Comparison of ENCODE assay signal across 8 cellular contexts in genomic region chr7:157318015-157318706, GRCh38. TPM values are rescaled to one million over a fixed set of nuclear protein-coding genes. Genes with fewer than 3 reads are reported as not detected.
DNase-seq lines count a peak whose midpoint lies in the region; ATAC-seq and TF ChIP-seq lines count a peak whose summit lies in the region.

No MANE protein-coding gene starts in this region.

- no peaks in the 10 kb centered on the region for H3K9me3 Mint-ChIP-seq in mesothelial cell of epicardium

- no peaks in the 10 kb centered on the region for H3K4me1 Mint-ChIP-seq in mesothelial cell of epicardium

- TF ChIP-seq CTCF in mesothelial cell of epicardium (IDR thresholded peaks at IDR 0.05; ENCODE audit: unreplicated experiment): no peak

- ATAC-seq in HG02884 (IDR thresholded peaks at IDR 0.05; ENCODE audit: unreplicated experiment): peak; percentile 97
- ATAC-seq in SK-N-SH treated with all-trans-retinoic acid at 6 μM for 48 hours: peak; percentile 27
- ATAC-seq in left colon: peak; percentile 87

- no peaks in the 10 kb centered on the region for H3K27me3 Mint-ChIP-seq in mesothelial cell of epicardium (ENCODE audit: low read depth)

- DNase-seq in SIG-M5 treated with dmso at 0.1 percent for 504 hours (lab: John Stamatoyannopoulos, UW; ENCODE audit: unreplicated experiment) (peak; percentile 42), SIG-M5 (lab: John Stamatoyannopoulos, UW) (no peak), left colon (peak; percentile 32 to 42), T1000 (lab: John Stamatoyannopoulos, UW) (no peak), iPS-NIHi7 (ENCODE audit: extremely low spot score) (no peak), mesothelial cell of epicardium (ENCODE audit: low spot score in 2 of 2, unreplicated experiment in 2 of 2) (no peak)

- no peak overlapping the region for H3K27ac Mint-ChIP-seq in mesothelial cell of epicardium

- H3K4me3 Mint-ChIP-seq in mesothelial cell of epicardium: no peak overlapping the region

- intact Hi-C loops in left colon (cut with DNase I, micrococcal nuclease): no loop called here

- no peaks in the 10 kb centered on the region for H3K36me3 Mint-ChIP-seq in mesothelial cell of epicardium

TF ChIP-seq in SK-N-SH treated with all-trans-retinoic acid at 6 μM for 48 hours, 23 proteins besides CTCF, POLR2A, EP300 and RAD21:
- TF ChIP-seq CSDC2 (CRISPR knock-in tag; IDR thresholded peaks at IDR 0.05) (no peak), TOX (CRISPR knock-in tag; IDR thresholded peaks at IDR 0.05; ENCODE audit: borderline replicate concordance) (no peak), ARNTL (CRISPR knock-in tag; IDR thresholded peaks at IDR 0.05; ENCODE audit: borderline replicate concordance, low read depth) (no peak), RARB (CRISPR knock-in tag; IDR thresholded peaks at IDR 0.05) (no peak), PPARA (CRISPR knock-in tag; IDR thresholded peaks at IDR 0.05; ENCODE audit: borderline replicate concordance) (no peak), GLIS3 (CRISPR knock-in tag; IDR thresholded peaks at IDR 0.05) (no peak), SNAI2 (CRISPR knock-in tag; IDR thresholded peaks at IDR 0.05) (no peak), ZFP30 (CRISPR knock-in tag; IDR thresholded peaks at IDR 0.05) (no peak), BACH2 (CRISPR knock-in tag; IDR thresholded peaks at IDR 0.05; ENCODE audit: borderline replicate concordance) (no peak)
- TF ChIP-seq, protein P1, sequence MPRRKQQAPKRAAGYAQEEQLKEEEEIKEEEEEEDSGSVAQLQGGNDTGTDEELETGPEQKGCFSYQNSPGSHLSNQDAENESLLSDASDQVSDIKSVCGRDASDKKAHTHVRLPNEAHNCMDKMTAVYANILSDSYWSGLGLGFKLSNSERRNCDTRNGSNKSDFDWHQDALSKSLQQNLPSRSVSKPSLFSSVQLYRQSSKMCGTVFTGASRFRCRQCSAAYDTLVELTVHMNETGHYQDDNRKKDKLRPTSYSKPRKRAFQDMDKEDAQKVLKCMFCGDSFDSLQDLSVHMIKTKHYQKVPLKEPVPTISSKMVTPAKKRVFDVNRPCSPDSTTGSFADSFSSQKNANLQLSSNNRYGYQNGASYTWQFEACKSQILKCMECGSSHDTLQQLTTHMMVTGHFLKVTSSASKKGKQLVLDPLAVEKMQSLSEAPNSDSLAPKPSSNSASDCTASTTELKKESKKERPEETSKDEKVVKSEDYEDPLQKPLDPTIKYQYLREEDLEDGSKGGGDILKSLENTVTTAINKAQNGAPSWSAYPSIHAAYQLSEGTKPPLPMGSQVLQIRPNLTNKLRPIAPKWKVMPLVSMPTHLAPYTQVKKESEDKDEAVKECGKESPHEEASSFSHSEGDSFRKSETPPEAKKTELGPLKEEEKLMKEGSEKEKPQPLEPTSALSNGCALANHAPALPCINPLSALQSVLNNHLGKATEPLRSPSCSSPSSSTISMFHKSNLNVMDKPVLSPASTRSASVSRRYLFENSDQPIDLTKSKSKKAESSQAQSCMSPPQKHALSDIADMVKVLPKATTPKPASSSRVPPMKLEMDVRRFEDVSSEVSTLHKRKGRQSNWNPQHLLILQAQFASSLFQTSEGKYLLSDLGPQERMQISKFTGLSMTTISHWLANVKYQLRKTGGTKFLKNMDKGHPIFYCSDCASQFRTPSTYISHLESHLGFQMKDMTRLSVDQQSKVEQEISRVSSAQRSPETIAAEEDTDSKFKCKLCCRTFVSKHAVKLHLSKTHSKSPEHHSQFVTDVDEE (CRISPR knock-in tag; IDR thresholded peaks at IDR 0.05): no peak
- TF ChIP-seq, protein P2, sequence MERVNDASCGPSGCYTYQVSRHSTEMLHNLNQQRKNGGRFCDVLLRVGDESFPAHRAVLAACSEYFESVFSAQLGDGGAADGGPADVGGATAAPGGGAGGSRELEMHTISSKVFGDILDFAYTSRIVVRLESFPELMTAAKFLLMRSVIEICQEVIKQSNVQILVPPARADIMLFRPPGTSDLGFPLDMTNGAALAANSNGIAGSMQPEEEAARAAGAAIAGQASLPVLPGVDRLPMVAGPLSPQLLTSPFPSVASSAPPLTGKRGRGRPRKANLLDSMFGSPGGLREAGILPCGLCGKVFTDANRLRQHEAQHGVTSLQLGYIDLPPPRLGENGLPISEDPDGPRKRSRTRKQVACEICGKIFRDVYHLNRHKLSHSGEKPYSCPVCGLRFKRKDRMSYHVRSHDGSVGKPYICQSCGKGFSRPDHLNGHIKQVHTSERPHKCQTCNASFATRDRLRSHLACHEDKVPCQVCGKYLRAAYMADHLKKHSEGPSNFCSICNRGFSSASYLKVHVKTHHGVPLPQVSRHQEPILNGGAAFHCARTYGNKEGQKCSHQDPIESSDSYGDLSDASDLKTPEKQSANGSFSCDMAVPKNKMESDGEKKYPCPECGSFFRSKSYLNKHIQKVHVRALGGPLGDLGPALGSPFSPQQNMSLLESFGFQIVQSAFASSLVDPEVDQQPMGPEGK (CRISPR knock-in tag; IDR thresholded peaks at IDR 0.05; ENCODE audit: borderline replicate concordance): no peak

RNA-seq across cellular contexts. Expression of gene DNAJB6, which starts 18.6 kb away (rescaled TPM):
- total RNA-seq in left colon: 10 to 100 TPM; 68.8 to 83.5 TPM
- total RNA-seq in mesothelial cell of epicardium: 104 to 115 TPM (median 110 TPM) in 3 replicates

Comparison
In these comparisons a context has a peak if more than half of its experiments do, and no peak if none do; other contexts are left out.
1. DNase-seq: peak in SIG-M5 treated with dmso at 0.1 percent for 504 hours (single experiment) and left colon (2 of 2); none in SIG-M5 (single experiment), T1000 (single experiment), iPS-NIHi7 (single experiment) and mesothelial cell of epicardium (0 of 2).
2. ATAC-seq: peak in every context shown above with its lines; median percentile 97 in HG02884; 87 in left colon; 27 in SK-N-SH treated with all-trans-retinoic acid at 6 μM for 48 hours.